Comparison of ENCODE assay signal across 7 cellular contexts in genomic region chr17:60135160-60135950, GRCh38. TPM values are rescaled to one million over a fixed set of nuclear protein-coding genes. Genes with fewer than 3 reads are reported as not detected.
DNase-seq lines count a peak whose midpoint lies in the region; ATAC-seq lines count a peak whose summit lies in the region.

No MANE protein-coding gene starts in this region.

- ATAC-seq in GM18517 (IDR thresholded peaks at IDR 0.05; ENCODE audit: unreplicated experiment) (peak; percentile 80), HG03039 (IDR thresholded peaks at IDR 0.05; ENCODE audit: unreplicated experiment) (peak; percentile 77)

- DNase-seq in NCI-H2227 (lab: John Stamatoyannopoulos, UW; ENCODE audit: unreplicated experiment) (peak; percentile 93), cerebellum (ENCODE audit: low spot score) (peak; percentile 96), kidney glomerular epithelial cell (lab: John Stamatoyannopoulos, UW) (peak; percentile 82)
- DNase-seq in activated CD4-positive, alpha-beta T cell treated with anti-CD3 and anti-CD28 coated beads for 1 hour: peak; percentile 61
- DNase-seq in stimulated activated CD4-positive, alpha-beta T cell treated with anti-CD3 and anti-CD28 coated beads, Interleukin-15, amount 100 ng/mL, for 48 hours (ENCODE audit: low read depth in 2 of 2): peak; percentile 81 to 83

RNA-seq across cellular contexts. Expression of gene CA4, which starts 14.4 kb away (rescaled TPM):
- total RNA-seq in cerebellum: 3.2 TPM

RNA-seq across cellular contexts. Expression of gene HEATR6, which starts 56.6 kb away (rescaled TPM):
- total RNA-seq in cerebellum: 27.3 TPM

Comparison
In these comparisons a context has a peak if more than half of its experiments do, and no peak if none do; other contexts are left out.
1. Peak in every context shown above with its lines: DNase-seq and ATAC-seq.